15 cellular contexts compared by ENCODE assay signal in the genomic region with DNA sequence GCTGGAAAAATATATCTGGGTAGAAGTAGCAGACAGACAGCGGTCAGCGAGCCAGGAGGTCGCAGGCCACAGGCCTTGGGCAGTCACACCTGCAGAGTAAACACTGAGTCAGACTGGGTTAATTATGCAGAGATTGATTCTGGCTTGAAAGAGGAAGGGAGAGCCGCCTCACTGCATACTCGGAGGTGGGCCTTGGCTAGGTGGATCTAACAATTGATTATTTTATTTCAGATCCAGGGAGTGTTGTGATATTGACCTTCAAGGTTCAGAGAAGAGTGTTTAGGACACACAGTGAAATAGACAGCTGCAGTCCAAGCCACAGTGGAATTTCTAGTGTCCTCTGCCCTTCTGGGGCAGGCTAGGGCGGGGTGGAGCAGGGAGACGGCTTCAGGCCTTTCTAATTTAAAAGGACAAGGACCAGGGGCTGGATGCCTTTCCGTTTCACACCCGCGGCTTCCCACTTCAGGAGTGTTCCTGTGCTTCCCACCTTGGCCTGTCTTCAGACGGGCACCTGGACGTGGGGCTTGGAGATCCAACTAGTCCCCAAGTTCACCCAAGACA.
DNase-seq lines count a peak whose midpoint lies in the region; ATAC-seq and TF ChIP-seq lines count a peak whose summit lies in the region.
"Had no signal": no experiment of that assay in that cellular context is flagged by ENCODE, and none has a peak within 500 bp of the region (broad histone marks: within the 10 kb centered on the region; RNA-seq: fewer than 3 reads in every experiment).

No MANE protein-coding gene starts in this region.

- POLR2A ChIA-PET in PC-3 (lab: Charles Lee; ENCODE audit: unreplicated experiment): interaction anchor here (0.5 to 0.6 kb wide), 2 partner anchors 29 to 50 kb away, joined by 3 to 4 read pairs; no protein-coding TSS in a partner anchor

- no peak overlapping the region for H2AFZ ChIP-seq in PC-3 (ENCODE audit: low read length)

- H4K20me1 ChIP-seq in PC-3 (ENCODE audit: low read length): no peaks in the 10 kb centered on the region

- peak overlapping the region; percentile 30 for H3K27ac ChIP-seq in PC-3 (ENCODE audit: low read length)

- H3K27me3 Mint-ChIP-seq in glutamatergic neuron (ENCODE audit: unreplicated experiment): peaks cover 6% of the 10 kb centered on the region
- H3K27me3 Mint-ChIP-seq in activated naive CD4-positive, alpha-beta T cell treated with anti-CD3 and anti-CD28 coated beads for 36 hours (ENCODE audit: low read depth): no peaks in the 10 kb centered on the region
- H3K27me3 Mint-ChIP-seq: IgD-negative memory B cell had no signal

- peaks cover 10% of the 10 kb centered on the region for H3K4me1 Mint-ChIP-seq in glutamatergic neuron (ENCODE audit: low read depth, unreplicated experiment)
- no peaks in the 10 kb centered on the region for H3K4me1 Mint-ChIP-seq in activated naive CD4-positive, alpha-beta T cell treated with anti-CD3 and anti-CD28 coated beads for 36 hours (ENCODE audit: low read depth)

- no peaks in the 10 kb centered on the region for H3K9me2 ChIP-seq in PC-3 (replicated peaks; ENCODE audit: low read length)

- peak; percentile 62 for ATAC-seq in PC-3
- ATAC-seq in sciatic nerve: no peak
- ATAC-seq in HG02981 (IDR thresholded peaks at IDR 0.05; ENCODE audit: unreplicated experiment): no peak
- ATAC-seq: activated naive CD4-positive, alpha-beta T cell treated with anti-CD3 and anti-CD28 coated beads, Interleukin-2, amount 50 U/mL, for 72 hours; naive thymus-derived CD8-positive, alpha-beta T cell; SK-N-SH treated with all-trans-retinoic acid at 6 μM for 48 hours had no signal

- intact Hi-C loops in PC-3 (cut with micrococcal nuclease): loop anchor here (5.0 kb wide), 2 partner anchors 161 to 229 kb away; no protein-coding TSS in a partner anchor
- intact Hi-C loops in sciatic nerve (cut with DNase I): no loop called here
- intact Hi-C loops in activated naive CD4-positive, alpha-beta T cell treated with anti-CD3 and anti-CD28 coated beads for 36 hours (cut with micrococcal nuclease): no loop called here

- H3K4me3 Mint-ChIP-seq in glutamatergic neuron (ENCODE audit: unreplicated experiment): no peak overlapping the region
- H3K4me3 Mint-ChIP-seq in activated naive CD4-positive, alpha-beta T cell treated with anti-CD3 and anti-CD28 coated beads for 36 hours: no peak overlapping the region
- H3K4me3 Mint-ChIP-seq: activated CD4-positive, alpha-beta memory T cell treated with anti-CD3 and anti-CD28 coated beads for 36 hours; naive thymus-derived CD8-positive, alpha-beta T cell had no signal

- H3K9ac ChIP-seq in PC-3 (ENCODE audit: low read length): no peak overlapping the region

- no TSS peak for BruUV-seq in PC-3 (replicated peaks; lab: Mats Ljungman, UMichigan)

- H3K27me3 ChIP-seq in PC-3 (ENCODE audit: low read length): no peaks in the 10 kb centered on the region

- no peaks in the 10 kb centered on the region for H3F3A ChIP-seq in PC-3 (ENCODE audit: low read length, unreplicated experiment)

- TF ChIP-seq CTCF in PC-3 (conservative IDR thresholded peaks at IDR 0.05; ENCODE audit: low read depth, low read length) (no peak), glutamatergic neuron (IDR thresholded peaks at IDR 0.05; ENCODE audit: partially characterized antibody, unreplicated experiment) (no peak)

- DNase-seq in NCI-H510A treated with DMSO at 0.1 percent for 48 hours (lab: John Stamatoyannopoulos, UW) (peak; percentile 35), NCI-H510A (lab: John Stamatoyannopoulos, UW) (no peak), PC-3 (peak; percentile 87), glutamatergic neuron (no peak), sciatic nerve (ENCODE audit: low spot score) (peak; percentile 34)
- no peak for DNase-seq in activated naive CD4-positive, alpha-beta T cell treated with anti-CD3 and anti-CD28 coated beads for 36 hours
- DNase-seq in activated CD4-positive, alpha-beta T cell treated with anti-CD3 and anti-CD28 coated beads for 1 hour: no peak
- DNase-seq: activated CD4-positive, alpha-beta memory T cell treated with anti-CD3 and anti-CD28 coated beads for 36 hours; DMS79 treated with DMSO at 0.1 percent for 48 hours; naive thymus-derived CD8-positive, alpha-beta T cell; stimulated activated CD4-positive, alpha-beta T cell treated with anti-CD3 and anti-CD28 coated beads, Interleukin-12 subunit alpha, Interleukin-12 subunit beta, amount 100 ng/mL, for 4 hours had no signal

- H3K36me3 Mint-ChIP-seq in glutamatergic neuron (ENCODE audit: unreplicated experiment): peaks cover 11% of the 10 kb centered on the region
- no peaks in the 10 kb centered on the region for H3K36me3 Mint-ChIP-seq in activated naive CD4-positive, alpha-beta T cell treated with anti-CD3 and anti-CD28 coated beads for 36 hours (ENCODE audit: low read depth)
- H3K36me3 Mint-ChIP-seq: activated CD4-positive, alpha-beta memory T cell treated with anti-CD3 and anti-CD28 coated beads for 36 hours; activated naive CD4-positive, alpha-beta T cell treated with anti-CD3 and anti-CD28 coated beads, Interleukin-2, amount 50 U/mL, for 72 hours; IgD-negative memory B cell; naive thymus-derived CD8-positive, alpha-beta T cell had no signal

- peaks cover 12% of the 10 kb centered on the region for H3K9me3 Mint-ChIP-seq in glutamatergic neuron (ENCODE audit: unreplicated experiment)
- H3K9me3 Mint-ChIP-seq in activated naive CD4-positive, alpha-beta T cell treated with anti-CD3 and anti-CD28 coated beads for 36 hours: no peaks in the 10 kb centered on the region
- H3K9me3 Mint-ChIP-seq: activated CD4-positive, alpha-beta memory T cell treated with anti-CD3 and anti-CD28 coated beads for 36 hours; activated naive CD4-positive, alpha-beta T cell treated with anti-CD3 and anti-CD28 coated beads, Interleukin-2, amount 50 U/mL, for 72 hours; naive thymus-derived CD8-positive, alpha-beta T cell had no signal

- H3K4me2 ChIP-seq in PC-3 (ENCODE audit: low read length): peak overlapping the region; percentile 76

- peaks cover 44% of the 10 kb centered on the region for H3K4me1 ChIP-seq in PC-3 (ENCODE audit: insufficient read depth, low read length)

- no peaks in the 10 kb centered on the region for H3K9me3 ChIP-seq in PC-3 (ENCODE audit: low read length)

- H3K27ac Mint-ChIP-seq in glutamatergic neuron (ENCODE audit: unreplicated experiment): peak overlapping the region; percentile 25
- no peak overlapping the region for H3K27ac Mint-ChIP-seq in activated naive CD4-positive, alpha-beta T cell treated with anti-CD3 and anti-CD28 coated beads for 36 hours
- H3K27ac Mint-ChIP-seq: activated CD4-positive, alpha-beta memory T cell treated with anti-CD3 and anti-CD28 coated beads for 36 hours; activated naive CD4-positive, alpha-beta T cell treated with anti-CD3 and anti-CD28 coated beads, Interleukin-2, amount 50 U/mL, for 72 hours had no signal

- CTCF ChIA-PET in PC-3 (lab: Charles Lee): interaction anchor here (0.6 kb wide), 1 partner anchor 119 kb away, joined by 7 read pairs; no protein-coding TSS in a partner anchor
- CTCF ChIA-PET in activated naive CD4-positive, alpha-beta T cell treated with anti-CD3 and anti-CD28 coated beads for 36 hours (lab: Charles Lee): no interaction called here

- no peaks in the 10 kb centered on the region for H3K36me3 ChIP-seq in PC-3 (ENCODE audit: low read depth, low read length)

- peak overlapping the region; percentile 2; the same call in 1 of the 2 replicates for H3K4me3 ChIP-seq in PC-3 (ENCODE audit: low read length)

- H3K79me2 ChIP-seq in PC-3 (ENCODE audit: low read length): no peaks in the 10 kb centered on the region

Comparison
In these comparisons a context has a peak if more than half of its experiments do, and no peak if none do; other contexts are left out.
1. DNase-seq: peak in NCI-H510A treated with DMSO at 0.1 percent for 48 hours (single experiment), PC-3 (single experiment) and sciatic nerve (single experiment); none in NCI-H510A (single experiment), glutamatergic neuron (single experiment), activated naive CD4-positive, alpha-beta T cell treated with anti-CD3 and anti-CD28 coated beads for 36 hours (single experiment) and activated CD4-positive, alpha-beta T cell treated with anti-CD3 and anti-CD28 coated beads for 1 hour (single experiment).